ENCODE assay signal across 21 cellular contexts in the genomic region with DNA sequence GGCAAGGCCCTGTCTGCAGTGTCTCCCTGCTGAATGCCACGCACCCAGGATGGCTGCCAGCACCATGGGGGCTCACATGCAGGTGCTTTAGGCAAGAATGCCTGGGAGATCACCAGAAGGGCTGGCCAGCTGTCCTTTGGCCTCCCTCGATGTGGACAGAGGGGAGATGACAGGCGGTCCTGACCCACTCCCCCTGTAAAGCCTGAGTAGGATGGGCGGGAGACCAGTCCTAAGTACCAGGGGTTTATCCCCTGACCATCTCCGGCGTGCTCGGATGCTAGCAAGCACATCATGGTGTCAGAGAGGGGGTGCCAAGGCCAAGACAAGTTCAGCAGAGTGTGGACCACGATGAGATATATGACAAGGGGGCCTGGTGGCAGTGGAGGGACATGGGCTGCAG. TPM values are rescaled to one million over a fixed set of nuclear protein-coding genes. Genes with fewer than 3 reads are reported as not detected.
"Had no signal": no experiment of that assay in that cellular context is flagged by ENCODE, and none has a peak within 500 bp of the region (broad histone marks: within the 10 kb centered on the region; RNA-seq: fewer than 3 reads in every experiment).

No MANE protein-coding gene starts in this region.

- H3K27ac ChIP-seq: foreskin keratinocyte, ovary, tibial artery, upper lobe of left lung, uterus had no signal

- H3K4me1 ChIP-seq: foreskin keratinocyte, uterus had no signal

- H3K27ac Mint-ChIP-seq: dendritic cell treated with granulocyte-macrophage colony-stimulating factor and Interleukin-4, amounts not matched to agents 40 ng/mL and 50 ng/mL, for 4 days; naive thymus-derived CD4-positive, alpha-beta T cell; progenitor cell of endocrine pancreas; stimulated activated effector memory CD8-positive, alpha-beta T cell treated with anti-CD3 and anti-CD28 coated beads, Interleukin-12 subunit alpha, Interleukin-12 subunit beta, amount 100 ng/mL, for 72 hours had no signal

- H3K4me3 Mint-ChIP-seq: dendritic cell treated with granulocyte-macrophage colony-stimulating factor and Interleukin-4, amounts not matched to agents 40 ng/mL and 50 ng/mL, for 4 days; effector memory CD8-positive, alpha-beta T cell; neural crest cell; stimulated activated effector memory CD8-positive, alpha-beta T cell treated with anti-CD3 and anti-CD28 coated beads, Interleukin-12 subunit alpha, Interleukin-12 subunit beta, amount 100 ng/mL, for 72 hours had no signal

- H3K27me3 ChIP-seq: ovary, tibial artery, uterus had no signal

- H3K36me3 ChIP-seq: ovary, tibial artery, upper lobe of left lung, uterus had no signal

- DNase-seq: effector memory CD8-positive, alpha-beta T cell; foreskin keratinocyte; left colon; left ventricle myocardium superior; mesenchymal stem cell; naive thymus-derived CD4-positive, alpha-beta T cell; ovary; right cardiac atrium; stimulated activated CD4-positive, alpha-beta T cell treated with anti-CD3 and anti-CD28 coated beads, Interleukin-4, amount 100 ng/mL, for 1 hour; stimulated activated CD8-positive, alpha-beta memory T cell treated with anti-CD3 and anti-CD28 coated beads, Interleukin-4, amount 100 ng/mL, for 48 hours; stimulated activated naive CD8-positive, alpha-beta T cell treated with anti-CD3 and anti-CD28 coated beads, Interleukin-15, Interleukin-2, amounts not matched to agents 100 U/mL and 50 U/mL, for 24 hours; tibial artery; upper lobe of left lung; uterus had no signal

- H3K27me3 Mint-ChIP-seq: effector memory CD8-positive, alpha-beta T cell had no signal

- FAIRE-seq: colon had no signal

- H3K4me2 ChIP-seq: smooth muscle cell had no signal

- ATAC-seq: effector memory CD8-positive, alpha-beta T cell; foreskin keratinocyte; left colon; left ventricle myocardium superior; naive thymus-derived CD4-positive, alpha-beta T cell; right cardiac atrium; stimulated activated effector memory CD8-positive, alpha-beta T cell treated with anti-CD3 and anti-CD28 coated beads, Interleukin-12 subunit alpha, Interleukin-12 subunit beta, amount 100 ng/mL, for 72 hours; stimulated activated naive CD8-positive, alpha-beta T cell treated with anti-CD3 and anti-CD28 coated beads, Interleukin-15, Interleukin-2, amounts not matched to agents 100 U/mL and 50 U/mL, for 24 hours had no signal

- H3K9me3 ChIP-seq: ovary, tibial artery, upper lobe of left lung, uterus had no signal

- H3K9me3 Mint-ChIP-seq: dendritic cell treated with granulocyte-macrophage colony-stimulating factor and Interleukin-4, amounts not matched to agents 40 ng/mL and 50 ng/mL, for 4 days; effector memory CD8-positive, alpha-beta T cell; neural crest cell; stimulated activated effector memory CD8-positive, alpha-beta T cell treated with anti-CD3 and anti-CD28 coated beads, Interleukin-12 subunit alpha, Interleukin-12 subunit beta, amount 100 ng/mL, for 72 hours had no signal

- H3K4me3 ChIP-seq: lung, ovary, smooth muscle cell, tibial artery, upper lobe of left lung, uterus had no signal

RNA-seq across cellular contexts. Expression of gene SRPK3, which starts 44.2 kb away (rescaled TPM):
- total RNA-seq: naive thymus-derived CD4-positive, alpha-beta T cell; progenitor cell of endocrine pancreas; smooth muscle cell had no signal
- polyA plus RNA-seq: naive thymus-derived CD4-positive, alpha-beta T cell had no signal
